In the genomic region with DNA sequence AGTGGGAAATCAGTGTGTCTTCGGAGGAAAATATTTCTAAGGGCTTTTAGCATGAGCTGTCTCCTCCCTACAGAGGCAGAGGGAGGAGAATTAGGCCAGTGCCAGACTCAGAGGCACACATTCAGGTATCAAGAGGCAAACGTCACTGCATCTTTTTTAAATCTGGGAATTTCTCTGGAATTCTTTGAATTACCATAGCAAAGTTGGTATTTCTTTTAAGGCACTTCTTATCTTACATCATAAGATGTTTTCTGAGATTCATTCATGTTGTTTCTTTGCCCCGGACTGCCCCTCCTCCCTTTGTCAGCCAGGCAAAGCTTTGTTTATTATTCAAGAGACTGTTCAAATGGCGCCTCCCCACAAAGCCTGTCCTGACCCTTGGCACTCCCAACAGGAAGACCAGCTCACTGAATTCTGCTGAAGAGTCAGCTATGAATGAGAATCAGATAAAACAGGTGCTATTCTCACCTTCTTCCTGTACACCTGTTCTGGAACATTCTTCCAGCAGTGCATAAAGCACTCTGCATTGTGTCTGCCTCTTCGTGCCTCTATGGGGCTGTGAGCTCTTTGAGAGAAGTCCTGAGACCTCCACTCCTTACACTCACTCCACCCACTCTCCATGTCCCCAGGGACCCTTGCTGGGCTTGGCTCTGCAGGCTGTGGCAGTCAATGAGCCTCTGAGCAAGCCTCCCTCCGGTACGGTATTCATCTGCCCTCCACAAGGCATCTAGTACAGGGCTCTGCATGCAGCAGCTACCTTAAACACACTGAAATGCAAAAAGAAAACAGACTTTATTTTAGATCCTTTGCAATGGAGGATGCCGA, we compare ENCODE assay signal across 14 cellular contexts. TPM values are rescaled to one million over a fixed set of nuclear protein-coding genes. Genes with fewer than 3 reads are reported as not detected.
DNase-seq lines count a peak whose midpoint lies in the region; ATAC-seq and TF ChIP-seq lines count a peak whose summit lies in the region.
"Had no signal": no experiment of that assay in that cellular context is flagged by ENCODE, and none has a peak within 500 bp of the region (broad histone marks: within the 10 kb centered on the region; RNA-seq: fewer than 3 reads in every experiment).

No MANE protein-coding gene starts in this region.

- H3K9me3 Mint-ChIP-seq in neural progenitor cell = peaks cover 3% of the 10 kb centered on the region
- H3K9me3 Mint-ChIP-seq: activated T-helper 1 cell treated with anti-CD3 and anti-CD28 coated beads, Interleukin-12 subunit alpha, Interleukin-12 subunit beta, Interleukin-2, Interleukin-4 antibody, amounts not matched to agents 30 ng/mL and 10 ng/mL and 1 ng/mL, durations not matched to agents 14 hours and 24 hours and 36 hours; T-helper 2 cell treated with Interferon-gamma antibody and Interleukin-4, amounts not matched to agents 5 μg/mL and 100 μg/mL, for 36 hours had no signal

- H3K4me3 Mint-ChIP-seq in neural progenitor cell = peak overlapping the region; percentile 7
- H3K4me3 Mint-ChIP-seq: activated T-helper 1 cell treated with anti-CD3 and anti-CD28 coated beads, Interleukin-12 subunit alpha, Interleukin-12 subunit beta, Interleukin-2, Interleukin-4 antibody, amounts not matched to agents 30 ng/mL and 10 ng/mL and 1 ng/mL, durations not matched to agents 14 hours and 24 hours and 36 hours; CD4-positive, CD25-positive, alpha-beta regulatory T cell; naive thymus-derived CD4-positive, alpha-beta T cell; T-helper 2 cell treated with Interferon-gamma antibody and Interleukin-4, amounts not matched to agents 5 μg/mL and 100 μg/mL, for 36 hours had no signal

- peaks cover 15% of the 10 kb centered on the region for H3K4me1 ChIP-seq in neural progenitor cell

- peaks cover 22% of the 10 kb centered on the region for H3K4me1 Mint-ChIP-seq in neural progenitor cell

- DNase-seq in EH (ENCODE audit: low read depth) (peak; percentile 27), NCI-H187 (lab: John Stamatoyannopoulos, UW) (peak; percentile 61 to 67), dermis blood vessel endothelial cell (peak; percentile 25), neural progenitor cell (ENCODE audit: low spot score) (peak; percentile 28), GM10266 (ENCODE audit: extremely low spot score) (no peak), NCI-H1048 (lab: John Stamatoyannopoulos, UW) (no peak)
- DNase-seq: activated CD4-positive, alpha-beta T cell treated with anti-CD3 and anti-CD28 coated beads, Interleukin-2, amount 50 U/mL, for 1 hour; CD4-positive, CD25-positive, alpha-beta regulatory T cell; foreskin melanocyte; naive thymus-derived CD4-positive, alpha-beta T cell; NCI-H2081 treated with DMSO at 0.1 percent for 48 hours had no signal

- H3F3A ChIP-seq in neural progenitor cell (ENCODE audit: low read depth) = no peaks in the 10 kb centered on the region

- no peak overlapping the region for H3K9ac ChIP-seq in neural progenitor cell

- no peak for ATAC-seq in GM18498 (IDR thresholded peaks at IDR 0.05; ENCODE audit: unreplicated experiment)
- ATAC-seq: naive thymus-derived CD4-positive, alpha-beta T cell had no signal

- H3K4me3 ChIP-seq in neural progenitor cell = no peak overlapping the region

- no peaks in the 10 kb centered on the region for H3K27me3 ChIP-seq in neural progenitor cell

- H2AFZ ChIP-seq in neural progenitor cell (replicated peaks) = peak overlapping the region; percentile 73

- H3K9me3 ChIP-seq in neural progenitor cell (ENCODE audit: low read depth) = no peaks in the 10 kb centered on the region

- H3K36me3 ChIP-seq in neural progenitor cell = no peaks in the 10 kb centered on the region

- no peaks in the 10 kb centered on the region for H3K36me3 Mint-ChIP-seq in neural progenitor cell

- no peaks in the 10 kb centered on the region for H3K79me2 ChIP-seq in neural progenitor cell (ENCODE audit: low read depth)

- no peak overlapping the region for H3K27ac ChIP-seq in neural progenitor cell

- H4K20me1 ChIP-seq in neural progenitor cell (ENCODE audit: low read depth) = no peaks in the 10 kb centered on the region

- H3K27ac Mint-ChIP-seq in neural progenitor cell = peak overlapping the region; percentile 10
- H3K27ac Mint-ChIP-seq: activated T-helper 1 cell treated with anti-CD3 and anti-CD28 coated beads, Interleukin-12 subunit alpha, Interleukin-12 subunit beta, Interleukin-2, Interleukin-4 antibody, amounts not matched to agents 30 ng/mL and 10 ng/mL and 1 ng/mL, durations not matched to agents 14 hours and 24 hours and 36 hours; CD4-positive, CD25-positive, alpha-beta regulatory T cell; T-helper 2 cell treated with Interferon-gamma antibody and Interleukin-4, amounts not matched to agents 5 μg/mL and 100 μg/mL, for 36 hours had no signal

- H3K4me2 ChIP-seq in neural progenitor cell = peak overlapping the region; percentile 42

- peaks cover 2% of the 10 kb centered on the region for H3K27me3 Mint-ChIP-seq in neural progenitor cell (ENCODE audit: insufficient read depth, low read depth)
- H3K27me3 Mint-ChIP-seq: CD4-positive, CD25-positive, alpha-beta regulatory T cell had no signal

- TF ChIP-seq CTCF in neural progenitor cell (IDR thresholded peaks at IDR 0.05) (no peak), GM10266 (IDR thresholded peaks at IDR 0.05; ENCODE audit: control insufficient read depth, insufficient read depth, low read depth, missing control alignments) (no peak)

RNA-seq across cellular contexts. Expression of a gene that starts 38.6 kb away (rescaled TPM):
- total RNA-seq in dermis blood vessel endothelial cell (0.14 and 0.17 TPM in 2 replicates), neural progenitor cell (ENCODE audit: low replicate concordance) (1.4 TPM in 1 of 2 replicates, not detected in the other)

RNA-seq across cellular contexts. Expression of a gene that starts 52.2 kb away (rescaled TPM):
- total RNA-seq in dermis blood vessel endothelial cell (20.2 and 26.5 TPM in 2 replicates), neural progenitor cell (ENCODE audit: low replicate concordance) (63.6 and 69.1 TPM in 2 replicates)

Comparison
In these comparisons a context has a peak if more than half of its experiments do, and no peak if none do; other contexts are left out.
1. DNase-seq: peak in EH (single experiment), NCI-H187 (2 of 2), dermis blood vessel endothelial cell (single experiment) and neural progenitor cell (single experiment); none in GM10266 (single experiment) and NCI-H1048 (single experiment).